In the genomic region with DNA sequence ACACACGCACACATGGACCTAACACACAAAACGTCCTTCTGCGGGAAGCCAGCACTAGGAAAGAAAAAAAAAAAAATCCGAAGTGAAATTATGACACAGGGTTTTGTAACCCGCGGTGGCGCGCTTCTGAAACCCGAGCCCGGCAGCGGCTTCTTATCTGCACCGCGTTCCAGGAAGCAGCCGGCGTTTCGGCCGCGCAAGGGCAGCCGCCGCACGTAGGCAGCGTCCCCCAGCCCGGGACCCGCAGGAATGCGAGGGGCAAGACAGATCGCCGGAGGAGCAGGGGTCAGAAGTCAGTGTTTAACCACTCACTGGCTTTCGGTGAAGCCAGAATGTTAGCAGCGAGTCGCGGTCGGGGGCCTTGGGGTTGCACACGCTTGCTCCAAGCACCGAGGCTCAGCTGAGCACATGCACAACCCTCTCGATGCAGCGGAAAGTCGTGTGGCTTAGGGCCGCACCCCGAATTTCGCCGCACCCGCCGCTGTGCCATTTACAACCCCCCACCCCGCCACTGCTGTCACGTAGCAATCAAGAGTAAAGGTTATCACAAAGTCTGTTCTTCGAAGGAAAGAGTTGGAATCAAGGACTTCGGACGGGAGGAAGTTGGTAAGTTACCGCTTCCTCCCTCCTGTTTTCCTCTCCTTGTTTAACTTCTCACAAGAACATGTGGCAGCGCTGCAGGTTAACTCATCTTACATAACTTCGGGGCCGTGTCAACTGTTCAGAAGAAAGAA, we compare ENCODE assay signal across 1 cellular context.
TF ChIP-seq lines count a peak whose summit lies in the region.

No MANE protein-coding gene starts in this region.

TF ChIP-seq in HepG2, 621 proteins besides CTCF, POLR2A, EP300 and RAD21 (continued from another document and continues in another):
- TF ChIP-seq, protein P1, sequence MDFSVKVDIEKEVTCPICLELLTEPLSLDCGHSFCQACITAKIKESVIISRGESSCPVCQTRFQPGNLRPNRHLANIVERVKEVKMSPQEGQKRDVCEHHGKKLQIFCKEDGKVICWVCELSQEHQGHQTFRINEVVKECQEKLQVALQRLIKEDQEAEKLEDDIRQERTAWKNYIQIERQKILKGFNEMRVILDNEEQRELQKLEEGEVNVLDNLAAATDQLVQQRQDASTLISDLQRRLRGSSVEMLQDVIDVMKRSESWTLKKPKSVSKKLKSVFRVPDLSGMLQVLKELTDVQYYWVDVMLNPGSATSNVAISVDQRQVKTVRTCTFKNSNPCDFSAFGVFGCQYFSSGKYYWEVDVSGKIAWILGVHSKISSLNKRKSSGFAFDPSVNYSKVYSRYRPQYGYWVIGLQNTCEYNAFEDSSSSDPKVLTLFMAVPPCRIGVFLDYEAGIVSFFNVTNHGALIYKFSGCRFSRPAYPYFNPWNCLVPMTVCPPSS (IDR thresholded peaks at IDR 0.05) = no peak
- no peak for TF ChIP-seq CC2D1A (CRISPR knock-in tag; IDR thresholded peaks at IDR 0.05)
- TF ChIP-seq, protein P2, sequence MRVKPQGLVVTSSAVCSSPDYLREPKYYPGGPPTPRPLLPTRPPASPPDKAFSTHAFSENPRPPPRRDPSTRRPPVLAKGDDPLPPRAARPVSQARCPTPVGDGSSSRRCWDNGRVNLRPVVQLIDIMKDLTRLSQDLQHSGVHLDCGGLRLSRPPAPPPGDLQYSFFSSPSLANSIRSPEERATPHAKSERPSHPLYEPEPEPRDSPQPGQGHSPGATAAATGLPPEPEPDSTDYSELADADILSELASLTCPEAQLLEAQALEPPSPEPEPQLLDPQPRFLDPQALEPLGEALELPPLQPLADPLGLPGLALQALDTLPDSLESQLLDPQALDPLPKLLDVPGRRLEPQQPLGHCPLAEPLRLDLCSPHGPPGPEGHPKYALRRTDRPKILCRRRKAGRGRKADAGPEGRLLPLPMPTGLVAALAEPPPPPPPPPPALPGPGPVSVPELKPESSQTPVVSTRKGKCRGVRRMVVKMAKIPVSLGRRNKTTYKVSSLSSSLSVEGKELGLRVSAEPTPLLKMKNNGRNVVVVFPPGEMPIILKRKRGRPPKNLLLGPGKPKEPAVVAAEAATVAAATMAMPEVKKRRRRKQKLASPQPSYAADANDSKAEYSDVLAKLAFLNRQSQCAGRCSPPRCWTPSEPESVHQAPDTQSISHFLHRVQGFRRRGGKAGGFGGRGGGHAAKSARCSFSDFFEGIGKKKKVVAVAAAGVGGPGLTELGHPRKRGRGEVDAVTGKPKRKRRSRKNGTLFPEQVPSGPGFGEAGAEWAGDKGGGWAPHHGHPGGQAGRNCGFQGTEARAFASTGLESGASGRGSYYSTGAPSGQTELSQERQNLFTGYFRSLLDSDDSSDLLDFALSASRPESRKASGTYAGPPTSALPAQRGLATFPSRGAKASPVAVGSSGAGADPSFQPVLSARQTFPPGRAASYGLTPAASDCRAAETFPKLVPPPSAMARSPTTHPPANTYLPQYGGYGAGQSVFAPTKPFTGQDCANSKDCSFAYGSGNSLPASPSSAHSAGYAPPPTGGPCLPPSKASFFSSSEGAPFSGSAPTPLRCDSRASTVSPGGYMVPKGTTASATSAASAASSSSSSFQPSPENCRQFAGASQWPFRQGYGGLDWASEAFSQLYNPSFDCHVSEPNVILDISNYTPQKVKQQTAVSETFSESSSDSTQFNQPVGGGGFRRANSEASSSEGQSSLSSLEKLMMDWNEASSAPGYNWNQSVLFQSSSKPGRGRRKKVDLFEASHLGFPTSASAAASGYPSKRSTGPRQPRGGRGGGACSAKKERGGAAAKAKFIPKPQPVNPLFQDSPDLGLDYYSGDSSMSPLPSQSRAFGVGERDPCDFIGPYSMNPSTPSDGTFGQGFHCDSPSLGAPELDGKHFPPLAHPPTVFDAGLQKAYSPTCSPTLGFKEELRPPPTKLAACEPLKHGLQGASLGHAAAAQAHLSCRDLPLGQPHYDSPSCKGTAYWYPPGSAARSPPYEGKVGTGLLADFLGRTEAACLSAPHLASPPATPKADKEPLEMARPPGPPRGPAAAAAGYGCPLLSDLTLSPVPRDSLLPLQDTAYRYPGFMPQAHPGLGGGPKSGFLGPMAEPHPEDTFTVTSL (CRISPR knock-in tag; IDR thresholded peaks at IDR 0.05; ENCODE audit: borderline replicate concordance) = peak; percentile 85; the same call in 1 of the 2 replicates
- TF ChIP-seq ZNF207 (IDR thresholded peaks at IDR 0.05; ENCODE audit: borderline replicate concordance) = no peak
- TF ChIP-seq, protein P3, sequence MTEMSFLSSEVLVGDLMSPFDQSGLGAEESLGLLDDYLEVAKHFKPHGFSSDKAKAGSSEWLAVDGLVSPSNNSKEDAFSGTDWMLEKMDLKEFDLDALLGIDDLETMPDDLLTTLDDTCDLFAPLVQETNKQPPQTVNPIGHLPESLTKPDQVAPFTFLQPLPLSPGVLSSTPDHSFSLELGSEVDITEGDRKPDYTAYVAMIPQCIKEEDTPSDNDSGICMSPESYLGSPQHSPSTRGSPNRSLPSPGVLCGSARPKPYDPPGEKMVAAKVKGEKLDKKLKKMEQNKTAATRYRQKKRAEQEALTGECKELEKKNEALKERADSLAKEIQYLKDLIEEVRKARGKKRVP (CRISPR knock-in tag; IDR thresholded peaks at IDR 0.05) = peak in 1 of 2 experiments; percentile 84; a peak in 2 of 4 replicates
- no peak for TF ChIP-seq RFX1 (IDR thresholded peaks at IDR 0.05)
- TF ChIP-seq, protein P4, sequence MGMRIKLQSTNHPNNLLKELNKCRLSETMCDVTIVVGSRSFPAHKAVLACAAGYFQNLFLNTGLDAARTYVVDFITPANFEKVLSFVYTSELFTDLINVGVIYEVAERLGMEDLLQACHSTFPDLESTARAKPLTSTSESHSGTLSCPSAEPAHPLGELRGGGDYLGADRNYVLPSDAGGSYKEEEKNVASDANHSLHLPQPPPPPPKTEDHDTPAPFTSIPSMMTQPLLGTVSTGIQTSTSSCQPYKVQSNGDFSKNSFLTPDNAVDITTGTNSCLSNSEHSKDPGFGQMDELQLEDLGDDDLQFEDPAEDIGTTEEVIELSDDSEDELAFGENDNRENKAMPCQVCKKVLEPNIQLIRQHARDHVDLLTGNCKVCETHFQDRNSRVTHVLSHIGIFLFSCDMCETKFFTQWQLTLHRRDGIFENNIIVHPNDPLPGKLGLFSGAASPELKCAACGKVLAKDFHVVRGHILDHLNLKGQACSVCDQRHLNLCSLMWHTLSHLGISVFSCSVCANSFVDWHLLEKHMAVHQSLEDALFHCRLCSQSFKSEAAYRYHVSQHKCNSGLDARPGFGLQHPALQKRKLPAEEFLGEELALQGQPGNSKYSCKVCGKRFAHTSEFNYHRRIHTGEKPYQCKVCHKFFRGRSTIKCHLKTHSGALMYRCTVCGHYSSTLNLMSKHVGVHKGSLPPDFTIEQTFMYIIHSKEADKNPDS (CRISPR knock-in tag; IDR thresholded peaks at IDR 0.05) = 0 out of 2 replicates have a peak, but pooled peaks have one; percentile 78
- no peak for TF ChIP-seq NR3C1 (CRISPR knock-in tag; IDR thresholded peaks at IDR 0.05)
- no peak for TF ChIP-seq ZNF333 (CRISPR knock-in tag; IDR thresholded peaks at IDR 0.05; ENCODE audit: borderline replicate concordance)
- no peak for TF ChIP-seq HNRNPUL1 (IDR thresholded peaks at IDR 0.05; ENCODE audit: low read depth, low read length)
- peak; percentile 97 for TF ChIP-seq ELF4 (CRISPR knock-in tag; IDR thresholded peaks at IDR 0.05; ENCODE audit: borderline replicate concordance)
- no peak for TF ChIP-seq ZNF572 (CRISPR knock-in tag; IDR thresholded peaks at IDR 0.05)
- peak; percentile 94; the same call in 1 of the 2 replicates for TF ChIP-seq HOXD1 (CRISPR knock-in tag; IDR thresholded peaks at IDR 0.05)
- no peak for TF ChIP-seq TCF12 (IDR thresholded peaks at IDR 0.05)
- TF ChIP-seq TCF12 (CRISPR knock-in tag; IDR thresholded peaks at IDR 0.05) = peak; percentile 95
- TF ChIP-seq ZKSCAN5 (CRISPR knock-in tag; IDR thresholded peaks at IDR 0.05) = no peak
- TF ChIP-seq, protein P5, sequence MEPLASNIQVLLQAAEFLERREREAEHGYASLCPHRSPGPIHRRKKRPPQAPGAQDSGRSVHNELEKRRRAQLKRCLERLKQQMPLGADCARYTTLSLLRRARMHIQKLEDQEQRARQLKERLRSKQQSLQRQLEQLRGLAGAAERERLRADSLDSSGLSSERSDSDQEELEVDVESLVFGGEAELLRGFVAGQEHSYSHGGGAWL (CRISPR knock-in tag; IDR thresholded peaks at IDR 0.05) = peak; percentile 79; the same call in 1 of the 2 replicates
- TF ChIP-seq, protein P6, sequence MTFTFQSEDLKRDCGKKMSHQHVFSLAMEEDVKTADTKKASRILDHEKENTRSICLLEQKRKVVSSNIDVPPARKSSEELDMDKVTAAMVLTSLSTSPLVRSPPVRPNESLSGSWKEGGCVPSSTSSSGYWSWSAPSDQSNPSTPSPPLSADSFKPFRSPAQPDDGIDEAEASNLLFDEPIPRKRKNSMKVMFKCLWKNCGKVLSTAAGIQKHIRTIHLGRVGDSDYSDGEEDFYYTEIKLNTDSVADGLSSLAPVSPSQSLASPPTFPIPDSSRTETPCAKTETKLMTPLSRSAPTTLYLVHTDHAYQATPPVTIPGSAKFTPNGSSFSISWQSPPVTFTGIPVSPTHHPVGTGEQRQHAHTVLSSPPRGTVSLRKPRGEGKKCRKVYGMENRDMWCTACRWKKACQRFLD (CRISPR knock-in tag; IDR thresholded peaks at IDR 0.05; ENCODE audit: borderline replicate concordance) = peak; percentile 77
- peak; percentile 88 for TF ChIP-seq ZNF772 (CRISPR knock-in tag; IDR thresholded peaks at IDR 0.05)
- TF ChIP-seq ZNF878 (CRISPR knock-in tag; IDR thresholded peaks at IDR 0.05) = no peak; the same call in 1 of the 2 replicates
- TF ChIP-seq SAFB2 (CRISPR knock-in tag; IDR thresholded peaks at IDR 0.05; ENCODE audit: borderline replicate concordance, low read depth) = no peak; the same call in 1 of the 2 replicates
- no peak; the same call in 1 of the 2 replicates for TF ChIP-seq ATAD3A (CRISPR knock-in tag; IDR thresholded peaks at IDR 0.05)
- TF ChIP-seq HOXA3 (CRISPR knock-in tag; IDR thresholded peaks at IDR 0.05) = peak; percentile 83
- TF ChIP-seq, protein P7, sequence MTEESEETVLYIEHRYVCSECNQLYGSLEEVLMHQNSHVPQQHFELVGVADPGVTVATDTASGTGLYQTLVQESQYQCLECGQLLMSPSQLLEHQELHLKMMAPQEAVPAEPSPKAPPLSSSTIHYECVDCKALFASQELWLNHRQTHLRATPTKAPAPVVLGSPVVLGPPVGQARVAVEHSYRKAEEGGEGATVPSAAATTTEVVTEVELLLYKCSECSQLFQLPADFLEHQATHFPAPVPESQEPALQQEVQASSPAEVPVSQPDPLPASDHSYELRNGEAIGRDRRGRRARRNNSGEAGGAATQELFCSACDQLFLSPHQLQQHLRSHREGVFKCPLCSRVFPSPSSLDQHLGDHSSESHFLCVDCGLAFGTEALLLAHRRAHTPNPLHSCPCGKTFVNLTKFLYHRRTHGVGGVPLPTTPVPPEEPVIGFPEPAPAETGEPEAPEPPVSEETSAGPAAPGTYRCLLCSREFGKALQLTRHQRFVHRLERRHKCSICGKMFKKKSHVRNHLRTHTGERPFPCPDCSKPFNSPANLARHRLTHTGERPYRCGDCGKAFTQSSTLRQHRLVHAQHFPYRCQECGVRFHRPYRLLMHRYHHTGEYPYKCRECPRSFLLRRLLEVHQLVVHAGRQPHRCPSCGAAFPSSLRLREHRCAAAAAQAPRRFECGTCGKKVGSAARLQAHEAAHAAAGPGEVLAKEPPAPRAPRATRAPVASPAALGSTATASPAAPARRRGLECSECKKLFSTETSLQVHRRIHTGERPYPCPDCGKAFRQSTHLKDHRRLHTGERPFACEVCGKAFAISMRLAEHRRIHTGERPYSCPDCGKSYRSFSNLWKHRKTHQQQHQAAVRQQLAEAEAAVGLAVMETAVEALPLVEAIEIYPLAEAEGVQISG (CRISPR knock-in tag; IDR thresholded peaks at IDR 0.05) = peak; percentile 84
- TF ChIP-seq NFIC (IDR thresholded peaks at IDR 0.05; ENCODE audit: low read length) = no peak
- no peak for TF ChIP-seq KDM5A (IDR thresholded peaks at IDR 0.05; ENCODE audit: borderline replicate concordance, low read length)
- TF ChIP-seq, protein P8, sequence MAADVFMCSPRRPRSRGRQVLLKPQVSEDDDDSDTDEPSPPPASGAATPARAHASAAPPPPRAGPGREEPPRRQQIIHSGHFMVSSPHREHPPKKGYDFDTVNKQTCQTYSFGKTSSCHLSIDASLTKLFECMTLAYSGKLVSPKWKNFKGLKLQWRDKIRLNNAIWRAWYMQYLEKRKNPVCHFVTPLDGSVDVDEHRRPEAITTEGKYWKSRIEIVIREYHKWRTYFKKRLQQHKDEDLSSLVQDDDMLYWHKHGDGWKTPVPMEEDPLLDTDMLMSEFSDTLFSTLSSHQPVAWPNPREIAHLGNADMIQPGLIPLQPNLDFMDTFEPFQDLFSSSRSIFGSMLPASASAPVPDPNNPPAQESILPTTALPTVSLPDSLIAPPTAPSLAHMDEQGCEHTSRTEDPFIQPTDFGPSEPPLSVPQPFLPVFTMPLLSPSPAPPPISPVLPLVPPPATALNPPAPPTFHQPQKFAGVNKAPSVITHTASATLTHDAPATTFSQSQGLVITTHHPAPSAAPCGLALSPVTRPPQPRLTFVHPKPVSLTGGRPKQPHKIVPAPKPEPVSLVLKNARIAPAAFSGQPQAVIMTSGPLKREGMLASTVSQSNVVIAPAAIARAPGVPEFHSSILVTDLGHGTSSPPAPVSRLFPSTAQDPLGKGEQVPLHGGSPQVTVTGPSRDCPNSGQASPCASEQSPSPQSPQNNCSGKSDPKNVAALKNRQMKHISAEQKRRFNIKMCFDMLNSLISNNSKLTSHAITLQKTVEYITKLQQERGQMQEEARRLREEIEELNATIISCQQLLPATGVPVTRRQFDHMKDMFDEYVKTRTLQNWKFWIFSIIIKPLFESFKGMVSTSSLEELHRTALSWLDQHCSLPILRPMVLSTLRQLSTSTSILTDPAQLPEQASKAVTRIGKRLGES (CRISPR knock-in tag; IDR thresholded peaks at IDR 0.05; ENCODE audit: borderline replicate concordance) = peak; percentile 88; the same call in 1 of the 2 replicates
- no peak for TF ChIP-seq ZNF383 (CRISPR knock-in tag; IDR thresholded peaks at IDR 0.05; ENCODE audit: borderline replicate concordance)
- no peak for TF ChIP-seq TOE1 (CRISPR knock-in tag; IDR thresholded peaks at IDR 0.05)
- TF ChIP-seq ZNF558 (CRISPR knock-in tag; IDR thresholded peaks at IDR 0.05; ENCODE audit: borderline replicate concordance) = peak; percentile 95; the same call in 1 of the 2 replicates
- no peak; the same call in 1 of the 2 replicates for TF ChIP-seq ZNF335 (CRISPR knock-in tag; IDR thresholded peaks at IDR 0.05)
- 0 out of 2 replicates have a peak, but pooled peaks have one; percentile 45 for TF ChIP-seq ZSCAN29 (CRISPR knock-in tag; conservative IDR thresholded peaks at IDR 0.05)
- TF ChIP-seq ONECUT2 (CRISPR knock-in tag; IDR thresholded peaks at IDR 0.05) = peak; percentile 67; the same call in 1 of the 2 replicates
- 0 out of 2 replicates have a peak, but pooled peaks have one; percentile 31 for TF ChIP-seq ARHGAP35 (CRISPR knock-in tag; IDR thresholded peaks at IDR 0.05; ENCODE audit: borderline replicate concordance)
- TF ChIP-seq ZNF569 (CRISPR knock-in tag; IDR thresholded peaks at IDR 0.05; ENCODE audit: borderline replicate concordance) = no peak; the same call in 1 of the 2 replicates
- peak; percentile 67 for TF ChIP-seq FOXA3 (CRISPR knock-in tag; IDR thresholded peaks at IDR 0.05)
- TF ChIP-seq, protein P9, sequence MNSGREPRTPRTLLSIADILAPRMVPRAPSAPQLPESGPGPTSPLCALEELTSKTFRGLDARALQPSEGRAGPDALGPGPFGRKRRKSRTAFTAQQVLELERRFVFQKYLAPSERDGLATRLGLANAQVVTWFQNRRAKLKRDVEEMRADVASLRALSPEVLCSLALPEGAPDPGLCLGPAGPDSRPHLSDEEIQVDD (CRISPR knock-in tag; IDR thresholded peaks at IDR 0.05; ENCODE audit: borderline replicate concordance) = 0 out of 2 replicates have a peak, but pooled peaks have one; percentile 59
- TF ChIP-seq SMAD1 (CRISPR knock-in tag; IDR thresholded peaks at IDR 0.05; ENCODE audit: borderline replicate concordance, low read depth) = peak; percentile 34; the same call in 1 of the 2 replicates
- TF ChIP-seq SIN3B (IDR thresholded peaks at IDR 0.05; ENCODE audit: low read length) = no peak
- TF ChIP-seq ZNF17 (CRISPR knock-in tag; IDR thresholded peaks at IDR 0.05) = no peak; the same call in 1 of the 2 replicates
- TF ChIP-seq MBD4 (IDR thresholded peaks at IDR 0.05; ENCODE audit: borderline replicate concordance, low read length) = no peak
- TF ChIP-seq ZNF816 (CRISPR knock-in tag; IDR thresholded peaks at IDR 0.05; ENCODE audit: borderline replicate concordance) = peak; percentile 65; the same call in 1 of the 2 replicates
